In genomic region chr6:56359201-56359899, GRCh38 we compare ENCODE assay signal across 8 cellular contexts.
A peak's percentile ranks its signal among the peaks of the same experiment; 100 is the strongest.
DNase-seq lines count a peak whose midpoint lies in the region; ATAC-seq and TF ChIP-seq lines count a peak whose summit lies in the region.

No MANE protein-coding gene starts in this region.

- CTCF ChIA-PET in WTC11 (lab: Charles Lee) = interaction anchor here (1.0 to 1.3 kb wide), 2 partner anchors 234 to 237 kb away, joined by 3 to 4 read pairs; no protein-coding TSS in a partner anchor

- POLR2A ChIA-PET in WTC11 (lab: Charles Lee) = interaction anchor here (0.7 kb wide), 1 partner anchor 305 kb away, joined by 3 read pairs; no protein-coding TSS in a partner anchor

- no peaks in the 10 kb centered on the region for H3K4me1 Mint-ChIP-seq in WTC11
- no peaks in the 10 kb centered on the region for H3K4me1 Mint-ChIP-seq in central memory CD8-positive, alpha-beta T cell

- H3K27me3 Mint-ChIP-seq in WTC11 (ENCODE audit: low read depth) = no peaks in the 10 kb centered on the region
- no peaks in the 10 kb centered on the region for H3K27me3 Mint-ChIP-seq in central memory CD8-positive, alpha-beta T cell

- peak; percentile 65 for DNase-seq in AG20443 (ENCODE audit: low spot score)
- DNase-seq in NCI-H345 treated with DMSO at 0.1 percent for 48 hours (lab: John Stamatoyannopoulos, UW; ENCODE audit: unreplicated experiment) = peak; percentile 63
- peak; percentile 69 for DNase-seq in WTC11 (ENCODE audit: low spot score)
- DNase-seq in central memory CD8-positive, alpha-beta T cell (ENCODE audit: low spot score in 2 of 2) = peak; percentile 16 to 17
- DNase-seq in left kidney (ENCODE audit: low read depth, low spot score) = peak; percentile 82
- DNase-seq in stimulated activated CD4-positive, alpha-beta T cell treated with anti-CD3 and anti-CD28 coated beads, Interleukin-4, amount 100 ng/mL, for 48 hours (ENCODE audit: low read depth in 2 of 2) = peak; percentile 32 to 40

- no peak overlapping the region for H3K4me3 Mint-ChIP-seq in WTC11
- H3K4me3 Mint-ChIP-seq in central memory CD8-positive, alpha-beta T cell = no peak overlapping the region

- ATAC-seq in GM18909 (IDR thresholded peaks at IDR 0.05; ENCODE audit: poor library complexity, unreplicated experiment) (peak; percentile 92), HG03342 (IDR thresholded peaks at IDR 0.05; ENCODE audit: unreplicated experiment) (peak; percentile 85), WTC11 (peak; percentile 90)
- ATAC-seq in central memory CD8-positive, alpha-beta T cell (replicated peaks; ENCODE audit: extremely low read depth, poor library complexity, severe bottlenecking) = no peak

- H3K9me3 Mint-ChIP-seq in WTC11 = no peaks in the 10 kb centered on the region
- no peaks in the 10 kb centered on the region for H3K9me3 Mint-ChIP-seq in central memory CD8-positive, alpha-beta T cell

- H3K36me3 Mint-ChIP-seq in WTC11 = no peaks in the 10 kb centered on the region
- H3K36me3 Mint-ChIP-seq in central memory CD8-positive, alpha-beta T cell (ENCODE audit: insufficient read depth) = peaks cover 2% of the 10 kb centered on the region

- TF ChIP-seq CTCF in WTC11 (IDR thresholded peaks at IDR 0.05) = peak; percentile 67

- no peak overlapping the region for H3K27ac Mint-ChIP-seq in WTC11
- no peak overlapping the region for H3K27ac Mint-ChIP-seq in central memory CD8-positive, alpha-beta T cell (ENCODE audit: low read depth)

TF ChIP-seq in WTC11, 78 proteins besides CTCF, POLR2A, EP300 and RAD21:
- TF ChIP-seq ZNF423 (CRISPR knock-in tag; IDR thresholded peaks at IDR 0.05) = no peak

Comparison
In these comparisons a context has a peak if more than half of its experiments do, and no peak if none do; other contexts are left out.
1. DNase-seq: peak in every context shown above with its lines; median percentile 82 in left kidney; 69 in WTC11; 65 in AG20443; 63 in NCI-H345 treated with DMSO at 0.1 percent for 48 hours; 36 in stimulated activated CD4-positive, alpha-beta T cell treated with anti-CD3 and anti-CD28 coated beads, Interleukin-4, amount 100 ng/mL, for 48 hours; 16 in central memory CD8-positive, alpha-beta T cell.